Comparison of ENCODE assay signal across 22 cellular contexts in the genomic region with DNA sequence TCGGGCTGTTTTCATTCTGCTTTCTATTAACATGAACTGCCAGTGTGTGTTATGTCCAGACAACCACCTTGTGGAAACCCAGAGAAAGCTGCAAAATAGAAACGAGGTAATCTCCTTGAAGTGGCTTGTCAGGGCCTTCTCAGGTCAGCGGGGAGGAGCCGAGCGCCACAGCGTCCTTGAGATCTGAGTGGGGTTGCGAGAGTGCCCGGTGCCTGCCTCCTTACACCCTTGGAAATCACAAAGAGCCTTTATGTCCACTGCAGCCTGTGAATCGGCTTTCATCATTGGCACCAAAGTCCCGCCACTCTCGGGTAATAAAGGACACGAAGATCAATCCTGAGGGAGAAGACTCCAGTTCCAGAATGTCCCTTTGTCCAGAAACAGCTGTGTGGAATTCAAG.
DNase-seq lines count a peak whose midpoint lies in the region; ATAC-seq and TF ChIP-seq lines count a peak whose summit lies in the region.
"Had no signal": no experiment of that assay in that cellular context is flagged by ENCODE, and none has a peak within 500 bp of the region (broad histone marks: within the 10 kb centered on the region; RNA-seq: fewer than 3 reads in every experiment).

No MANE protein-coding gene starts in this region.

- no peak overlapping the region for H3K4me3 Mint-ChIP-seq in GM23338
- H3K4me3 Mint-ChIP-seq: CD14-positive monocyte, H9 had no signal

- H3K4me2 ChIP-seq in GM23338 = no peak overlapping the region
- H3K4me2 ChIP-seq: A549 had no signal

- H3K27me3 ChIP-seq in GM23338 (ENCODE audit: insufficient read depth) (no peaks in the 10 kb centered on the region), lower lobe of right lung (ENCODE audit: low read depth) (no peaks in the 10 kb centered on the region)
- H3K27me3 ChIP-seq: MG63 had no signal

- CTCF ChIA-PET in HEK293T (lab: Yijun Ruan, JAX) = no interaction called here

- H3K9me3 ChIP-seq in lower lobe of right lung = no peaks in the 10 kb centered on the region
- H3K9me3 ChIP-seq: A549, MG63 had no signal

- H3K36me3 ChIP-seq in GM23338 (ENCODE audit: insufficient read depth) = no peaks in the 10 kb centered on the region
- H3K36me3 ChIP-seq in lower lobe of right lung = no peaks in the 10 kb centered on the region
- H3K36me3 ChIP-seq: MG63 had no signal

- H3K36me3 Mint-ChIP-seq in GM23338 (ENCODE audit: low read depth) = peaks cover 5% of the 10 kb centered on the region; the same call in 1 of the 3 replicates
- H3K36me3 Mint-ChIP-seq: CD14-positive monocyte had no signal

- 0 out of 2 replicates have a peak overlapping the region, but pooled peaks have one; percentile 10 for H2AFZ ChIP-seq in GM23338

- peaks cover 14% of the 10 kb centered on the region for H3K9me3 Mint-ChIP-seq in GM23338

- no peak overlapping the region for H3K4me3 ChIP-seq in GM23338
- no peak overlapping the region for H3K4me3 ChIP-seq in lower lobe of right lung
- H3K4me3 ChIP-seq: A549, MG63 had no signal

- no peaks in the 10 kb centered on the region for H4K20me1 ChIP-seq in GM23338 (replicated peaks; ENCODE audit: insufficient read depth)

- H3K27ac ChIP-seq in GM23338 (ENCODE audit: low read depth) (no peak overlapping the region), lower lobe of right lung (no peak overlapping the region)
- H3K27ac ChIP-seq: A549 had no signal

- 0 out of 3 replicates have a peak, but pooled peaks cover 3% of the 10 kb centered on the region for H3K4me1 Mint-ChIP-seq in GM23338
- H3K4me1 Mint-ChIP-seq: CD14-positive monocyte had no signal

- H3K27me3 Mint-ChIP-seq in GM23338 (ENCODE audit: insufficient read depth, low read depth, poor library complexity) = no peaks in the 10 kb centered on the region

- 0 out of 2 replicates have a peak, but pooled peaks cover 6% of the 10 kb centered on the region for H3K9me2 ChIP-seq in GM23338 (ENCODE audit: insufficient read depth)

- POLR2A ChIA-PET in HEK293T (lab: Yijun Ruan, JAX) = interaction anchor here (0.6 kb wide), 1 partner anchor 232 kb away, joined by 3 read pairs; no protein-coding TSS in a partner anchor

- H3K79me2 ChIP-seq in GM23338 (replicated peaks; ENCODE audit: insufficient read depth) = no peaks in the 10 kb centered on the region

- intact Hi-C loops in lower lobe of right lung (cut with DNase I) = loop anchor here (10.0 kb wide), 1 partner anchor 139 kb away; no protein-coding TSS in a partner anchor

- no peak for DNase-seq in GM23338 (ENCODE audit: low spot score)
- peak; percentile 57 for DNase-seq in cerebellar cortex (ENCODE audit: low spot score)
- peak; percentile 52 for DNase-seq in lower lobe of right lung
- peak; percentile 74 for DNase-seq in retina
- no peak for DNase-seq in iPS-NIHi7 (ENCODE audit: extremely low spot score)
- no peak for DNase-seq in HEK293T (ENCODE audit: extremely low spot score)
- DNase-seq: COR-L47, H9, IMR-90, Karpas-422, MG63, NCI-H1092, NCI-H146, NCI-H2081, NCI-H345, NCI-H526, OCI-M1, RPMI8226 had no signal

- TF ChIP-seq CTCF in GM23338 (conservative IDR thresholded peaks at IDR 0.05; ENCODE audit: low read depth in 2 of 2) (no peak), lower lobe of right lung (IDR thresholded peaks at IDR 0.05) (no peak)

- no peak overlapping the region for H3K27ac Mint-ChIP-seq in GM23338
- H3K27ac Mint-ChIP-seq: CD14-positive monocyte, H9 had no signal

- H3F3A ChIP-seq in GM23338 (replicated peaks; ENCODE audit: low read depth) = no peaks in the 10 kb centered on the region

- ATAC-seq in GM23338 (no peak), lower lobe of right lung (peak; percentile 64 to 87), HG02759 (IDR thresholded peaks at IDR 0.05; ENCODE audit: unreplicated experiment) (no peak), GM21360 (IDR thresholded peaks at IDR 0.05; ENCODE audit: unreplicated experiment) (no peak)
- ATAC-seq: A549 had no signal

- H3K4me1 ChIP-seq in GM23338 (ENCODE audit: insufficient read depth) (no peaks in the 10 kb centered on the region), lower lobe of right lung (no peaks in the 10 kb centered on the region)
- H3K4me1 ChIP-seq: A549 had no signal

TF ChIP-seq in GM23338, 12 proteins besides CTCF, POLR2A, EP300 and RAD21 (continues in another document):
- TF ChIP-seq STAT1 (IDR thresholded peaks at IDR 0.05; ENCODE audit: unreplicated experiment) = no peak

TF ChIP-seq in HEK293T, 16 proteins besides CTCF, POLR2A, EP300 and RAD21:
- no peak for TF ChIP-seq FOXA1 (IDR thresholded peaks at IDR 0.05)
- TF ChIP-seq CTBP1 (IDR thresholded peaks at IDR 0.05; ENCODE audit: borderline replicate concordance) = no peak
- TF ChIP-seq BHLHE40 (IDR thresholded peaks at IDR 0.05; ENCODE audit: borderline replicate concordance) = no peak
- TF ChIP-seq, protein P1, sequence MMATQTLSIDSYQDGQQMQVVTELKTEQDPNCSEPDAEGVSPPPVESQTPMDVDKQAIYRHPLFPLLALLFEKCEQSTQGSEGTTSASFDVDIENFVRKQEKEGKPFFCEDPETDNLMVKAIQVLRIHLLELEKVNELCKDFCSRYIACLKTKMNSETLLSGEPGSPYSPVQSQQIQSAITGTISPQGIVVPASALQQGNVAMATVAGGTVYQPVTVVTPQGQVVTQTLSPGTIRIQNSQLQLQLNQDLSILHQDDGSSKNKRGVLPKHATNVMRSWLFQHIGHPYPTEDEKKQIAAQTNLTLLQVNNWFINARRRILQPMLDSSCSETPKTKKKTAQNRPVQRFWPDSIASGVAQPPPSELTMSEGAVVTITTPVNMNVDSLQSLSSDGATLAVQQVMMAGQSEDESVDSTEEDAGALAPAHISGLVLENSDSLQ (IDR thresholded peaks at IDR 0.05) = no peak
- TF ChIP-seq LEF1 (IDR thresholded peaks at IDR 0.05; ENCODE audit: borderline replicate concordance) = no peak
- no peak for TF ChIP-seq ARNT (IDR thresholded peaks at IDR 0.05)
- TF ChIP-seq L3MBTL2 (conservative IDR thresholded peaks at IDR 0.05) = no peak
- TF ChIP-seq SP1 (IDR thresholded peaks at IDR 0.05) = no peak
- no peak for TF ChIP-seq NFRKB (IDR thresholded peaks at IDR 0.05)
- TF ChIP-seq TARDBP (IDR thresholded peaks at IDR 0.05) = no peak
- TF ChIP-seq HDGF (IDR thresholded peaks at IDR 0.05; ENCODE audit: borderline replicate concordance) = no peak
- TF ChIP-seq ZNF384 (IDR thresholded peaks at IDR 0.05) = no peak
- TF ChIP-seq SUZ12 (IDR thresholded peaks at IDR 0.05) = no peak

Comparison
In these comparisons a context has a peak if more than half of its experiments do, and no peak if none do; other contexts are left out.
1. ATAC-seq: peak in lower lobe of right lung (2 of 2); none in GM23338 (single experiment), HG02759 (single experiment) and GM21360 (single experiment).
2. DNase-seq: peak in cerebellar cortex (single experiment), lower lobe of right lung (single experiment) and retina (single experiment); none in GM23338 (single experiment), iPS-NIHi7 (single experiment) and HEK293T (single experiment).